19 cellular contexts compared by ENCODE assay signal in the genomic region with DNA sequence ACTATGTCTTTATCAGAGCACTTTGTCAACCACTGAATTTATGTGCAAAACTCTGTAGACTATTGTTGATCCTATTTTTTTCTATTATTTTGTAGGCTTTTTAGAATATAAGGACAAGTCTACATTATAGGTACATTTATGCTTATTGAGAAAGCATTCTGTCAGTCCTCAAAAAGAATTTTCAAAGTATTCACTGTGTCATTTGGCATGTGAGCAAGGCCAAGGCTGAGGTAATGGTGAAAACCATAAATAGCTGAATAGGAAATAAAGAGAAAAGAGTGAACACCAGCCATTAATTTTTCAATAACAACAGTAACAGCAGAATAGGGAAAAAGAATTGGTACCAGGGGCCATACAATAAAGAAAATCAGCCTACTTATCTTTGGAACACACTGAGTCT. TPM values are rescaled to one million over a fixed set of nuclear protein-coding genes. Genes with fewer than 3 reads are reported as not detected.
DNase-seq lines count a peak whose midpoint lies in the region; ATAC-seq and TF ChIP-seq lines count a peak whose summit lies in the region.
"Had no signal": no experiment of that assay in that cellular context is flagged by ENCODE, and none has a peak within 500 bp of the region (broad histone marks: within the 10 kb centered on the region; RNA-seq: fewer than 3 reads in every experiment).

No MANE protein-coding gene starts in this region.

- no peak for TF ChIP-seq CTCF in Panc1 (IDR thresholded peaks at IDR 0.05)
- no peak for TF ChIP-seq CTCF in brain microvascular endothelial cell (IDR thresholded peaks at IDR 0.05; ENCODE audit: low read depth, low read length, missing control alignments)
- TF ChIP-seq CTCF in A673 (conservative IDR thresholded peaks at IDR 0.05; ENCODE audit: low read depth, low read length) = no peak

- ATAC-seq in Panc1 = no peak
- ATAC-seq: PC-3 had no signal

- H2BK12ac ChIP-seq in mesenchymal stem cell (ENCODE audit: low read length in 2 of 2) = no peak overlapping the region

- H3K18ac ChIP-seq in mesenchymal stem cell (ENCODE audit: low read depth in 1 of 2, low read length in 2 of 2) = no peak overlapping the region

- H3K27me3 ChIP-seq in GM23248 (replicated peaks; ENCODE audit: insufficient read depth) = no peaks in the 10 kb centered on the region
- H3K27me3 ChIP-seq in Panc1 (ENCODE audit: control insufficient read depth, insufficient read depth, low read length) = no peaks in the 10 kb centered on the region
- H3K27me3 ChIP-seq in brain microvascular endothelial cell (replicated peaks) = no peaks in the 10 kb centered on the region
- H3K27me3 ChIP-seq in mesenchymal stem cell (ENCODE audit: control insufficient read depth in 1 of 2, insufficient read depth in 1 of 2, low read length in 2 of 2) = no peaks in the 10 kb centered on the region
- H3K27me3 ChIP-seq in A673 (replicated peaks; ENCODE audit: insufficient read depth, low read depth, low read length, poor library complexity) = no peaks in the 10 kb centered on the region

- H3K4me1 ChIP-seq in GM23248 (ENCODE audit: insufficient read depth) (peaks cover 29% of the 10 kb centered on the region), Panc1 (ENCODE audit: control insufficient read depth, insufficient read depth, low read length) (no peaks in the 10 kb centered on the region), mesenchymal stem cell (ENCODE audit: control insufficient read depth, insufficient read depth, low read depth, low read length) (no peaks in the 10 kb centered on the region), A673 (ENCODE audit: insufficient read depth, low read length, poor library complexity, severe bottlenecking) (no peaks in the 10 kb centered on the region)

- CTCF ChIA-PET in Panc1 (lab: Charles Lee) = no interaction called here
- CTCF ChIA-PET in A673 (lab: Charles Lee) = no interaction called here

- no peak overlapping the region for H3K4me3 ChIP-seq in GM23248
- no peak overlapping the region for H3K4me3 ChIP-seq in Panc1 (ENCODE audit: low read depth in 2 of 2, low read length in 2 of 2)
- no peak overlapping the region for H3K4me3 ChIP-seq in brain microvascular endothelial cell (ENCODE audit: low read depth, low read length)
- H3K4me3 ChIP-seq in mesenchymal stem cell (ENCODE audit: insufficient read depth in 1 of 2, low read depth in 1 of 2, low read length in 2 of 2) = no peak overlapping the region
- H3K4me3 ChIP-seq in A673 (ENCODE audit: low read depth, low read length, poor library complexity, severe bottlenecking) = no peak overlapping the region

- no peak overlapping the region for H2BK120ac ChIP-seq in mesenchymal stem cell (ENCODE audit: low read depth, low read length)

- intact Hi-C loops in Panc1 (cut with micrococcal nuclease; ENCODE audit: unreplicated experiment) (no loop called here), A673 (cut with micrococcal nuclease; ENCODE audit: unreplicated experiment) (no loop called here)

- peaks cover 58% of the 10 kb centered on the region for H3K79me2 ChIP-seq in GM23248 (ENCODE audit: insufficient read depth)

- H3K4ac ChIP-seq in mesenchymal stem cell (ENCODE audit: low read depth in 1 of 2, low read length in 2 of 2) = no peak overlapping the region

- POLR2A ChIA-PET in Panc1 (lab: Charles Lee) (no interaction called here), A673 (lab: Charles Lee; ENCODE audit: low non-redundant PET) (no interaction called here)

- H2AFZ ChIP-seq in GM23248 = no peak overlapping the region
- H2AFZ ChIP-seq in mesenchymal stem cell (ENCODE audit: low read depth, low read length) = no peak overlapping the region

- H4K8ac ChIP-seq in mesenchymal stem cell (ENCODE audit: low read length) = no peak overlapping the region

- H3K9me3 ChIP-seq in GM23248 (ENCODE audit: low read depth) (no peaks in the 10 kb centered on the region), Panc1 (ENCODE audit: control insufficient read depth, insufficient read depth, low read depth, low read length) (no peaks in the 10 kb centered on the region), mesenchymal stem cell (ENCODE audit: control insufficient read depth, low read length) (no peaks in the 10 kb centered on the region), A673 (ENCODE audit: low read depth, low read length, poor library complexity, severe bottlenecking) (no peaks in the 10 kb centered on the region)

- H2BK5ac ChIP-seq in mesenchymal stem cell (ENCODE audit: low read depth, low read length, poor library complexity, severe bottlenecking) = no peak overlapping the region

- H2BK15ac ChIP-seq in mesenchymal stem cell (ENCODE audit: low read depth, poor library complexity, severe bottlenecking) = no peak overlapping the region

- H4K91ac ChIP-seq in mesenchymal stem cell (ENCODE audit: low read length) = no peak overlapping the region

- no peak overlapping the region for H3K23ac ChIP-seq in mesenchymal stem cell (ENCODE audit: low read length in 2 of 2)

- H3K27ac ChIP-seq in GM23248 (peak overlapping the region; percentile 39), Panc1 (ENCODE audit: low read length) (no peak overlapping the region), brain microvascular endothelial cell (peak overlapping the region; percentile 15), mesenchymal stem cell (ENCODE audit: low read length, poor library complexity, severe bottlenecking) (no peak overlapping the region), A673 (ENCODE audit: low read depth, low read length, poor library complexity, severe bottlenecking) (no peak overlapping the region)

- peaks cover 16% of the 10 kb centered on the region for H3K79me1 ChIP-seq in mesenchymal stem cell (replicated peaks; ENCODE audit: low read length, poor library complexity, severe bottlenecking)

- in situ Hi-C loops in GM23248 (cut with MboI) = no loop called here
- in situ Hi-C loops in Panc1 (cut with HindIII; ENCODE audit: low pct_unique_long_range_greater_than_20kb, low sequenced_read_pairs) = no loop called here
- in situ Hi-C loops in brain microvascular endothelial cell (cut with HindIII; ENCODE audit: low pct_ligation_motif_present, low sequenced_read_pairs) = no loop called here

- no peak overlapping the region for H3K14ac ChIP-seq in mesenchymal stem cell (ENCODE audit: low read length in 2 of 2)

- H3K9me2 ChIP-seq in GM23248 (ENCODE audit: insufficient read depth) = no peaks in the 10 kb centered on the region

- peaks cover 40% of the 10 kb centered on the region; the same call in 1 of the 2 replicates for H3F3A ChIP-seq in GM23248 (ENCODE audit: insufficient read depth)

- no peak overlapping the region for H2AK5ac ChIP-seq in mesenchymal stem cell (ENCODE audit: low read length, severe bottlenecking)

- H3K9ac ChIP-seq in GM23248 (0 out of 2 replicates have a peak overlapping the region, but pooled peaks have one; percentile 5), mesenchymal stem cell (ENCODE audit: low read length) (peak overlapping the region; percentile 61)

- H4K20me1 ChIP-seq in GM23248 (ENCODE audit: insufficient read depth) = peaks cover 5% of the 10 kb centered on the region; the same call in 1 of the 2 replicates

- DNase-seq in GM23248 = peak; percentile 48
- DNase-seq in Panc1 (ENCODE audit: low read depth, low spot score) = no peak
- DNase-seq in brain microvascular endothelial cell = no peak
- DNase-seq in mesenchymal stem cell = no peak
- no peak for DNase-seq in NCI-H2227 (lab: John Stamatoyannopoulos, UW; ENCODE audit: unreplicated experiment)
- no peak for DNase-seq in SW480 (ENCODE audit: low spot score)
- DNase-seq in A673 (ENCODE audit: low spot score) = no peak
- no peak for DNase-seq in Kasumi-1 (lab: John Stamatoyannopoulos, UW)
- DNase-seq: ACHN, AML-193, COR-L47, EL, GOT3, KG1, NCI-H1092, NCI-H2081 treated with DMSO at 0.1 percent for 48 hours, NCI-H510A treated with DMSO at 0.1 percent for 48 hours, NCI-H82, PC-3 had no signal

- TSS peak; percentile 32 for BruUV-seq in Panc1 (replicated peaks; lab: Mats Ljungman, UMichigan)
- BruUV-seq in A673 (replicated peaks; lab: Mats Ljungman, UMichigan) = no TSS peak

- H3K36me3 ChIP-seq in GM23248 (ENCODE audit: low read depth) (peaks cover 21% of the 10 kb centered on the region), Panc1 (ENCODE audit: control insufficient read depth, insufficient read depth, low read length) (peaks cover 11% of the 10 kb centered on the region), brain microvascular endothelial cell (replicated peaks) (peaks cover 29% of the 10 kb centered on the region), mesenchymal stem cell (ENCODE audit: control insufficient read depth in 1 of 2, insufficient read depth in 2 of 2, low read depth in 1 of 2, low read length in 2 of 2) (peaks cover 0 to 45% of the 10 kb centered on the region in 2 experiments), A673 (ENCODE audit: insufficient read depth, low read length, poor library complexity, severe bottlenecking) (peaks cover 37% of the 10 kb centered on the region)

- H3K4me2 ChIP-seq in GM23248 (ENCODE audit: unreplicated experiment) = no peak overlapping the region
- H3K4me2 ChIP-seq in mesenchymal stem cell (ENCODE audit: low read length, poor library complexity, severe bottlenecking) = no peak overlapping the region

RNA-seq across cellular contexts. Expression of a gene that starts 21.0 kb away (rescaled TPM):
- total RNA-seq in GM23248 (2014; rRNA removed; shearing (Covaris generic)) = 83.5 and 101 TPM in 2 replicates
- 65.1 and 77.6 TPM in 2 replicates for polyA plus RNA-seq in GM23248 (2016; fragmentation: Nextera tagmentation; extraction: Ambion mirVana)
- total RNA-seq in Panc1 (2021; ENCODE audit: unreplicated experiment) (69.1 TPM), A673 (2021) (91.0 and 92.1 TPM in 2 replicates)
- polyA plus RNA-seq in Panc1 (2012; ENCODE audit: insufficient read length) = 22.4 TPM
- polyA plus RNA-seq in mesenchymal stem cell (2013, experiment 1 of 2) = 65.6 TPM
- 61.1 TPM for polyA plus RNA-seq in mesenchymal stem cell (2013, experiment 2 of 2)

RNA-seq across cellular contexts. Expression of a gene that starts 21.1 kb away (rescaled TPM):
- total RNA-seq in GM23248 (2014; rRNA removed; shearing (Covaris generic)) = 8.9 and 14.5 TPM in 2 replicates
- polyA plus RNA-seq in GM23248 (2016; fragmentation: Nextera tagmentation; extraction: Ambion mirVana) = 11.3 and 12.1 TPM in 2 replicates
- 13.7 TPM for total RNA-seq in Panc1 (2021; ENCODE audit: unreplicated experiment)
- 7.2 TPM for polyA plus RNA-seq in Panc1 (2012; ENCODE audit: insufficient read length)
- polyA plus RNA-seq in mesenchymal stem cell (2013, experiment 1 of 2) = 18.2 TPM
- polyA plus RNA-seq in mesenchymal stem cell (2013, experiment 2 of 2) = 18.2 TPM
- total RNA-seq in A673 (2021) = 5.6 and 6.0 TPM in 2 replicates

Comparison
In these comparisons a context has a peak if more than half of its experiments do, and no peak if none do; other contexts are left out.
1. H3K27ac ChIP-seq: peak in GM23248 (single experiment) and brain microvascular endothelial cell (single experiment); none in Panc1 (single experiment), mesenchymal stem cell (single experiment) and A673 (single experiment).